ENCODE assay signal across 1 cellular context in genomic region chr10:114042895-114043531, GRCh38.
A peak's percentile ranks its signal among the peaks of the same experiment; 100 is the strongest.
TF ChIP-seq lines count a peak whose summit lies in the region.

No MANE protein-coding gene starts in this region.

TF ChIP-seq in GM12878, 131 proteins besides CTCF, POLR2A, EP300 and RAD21 (continued from another document):
- TF ChIP-seq PRDM15 (CRISPR knock-in tag; IDR thresholded peaks at IDR 0.05) (no peak), ZNF622 (IDR thresholded peaks at IDR 0.05) (no peak), RUNX3 (IDR thresholded peaks at IDR 0.05; ENCODE audit: low read length) (peak; percentile 61), CREM (IDR thresholded peaks at IDR 0.05; ENCODE audit: low read depth) (0 out of 2 replicates have a peak, but pooled peaks have one; percentile 21), EZH2 (IDR thresholded peaks at IDR 0.05; ENCODE audit: borderline replicate concordance, control insufficient read depth, low read depth, low read length) (no peak), ZNF24 (IDR thresholded peaks at IDR 0.05) (no peak), ZBTB4 (CRISPR knock-in tag; IDR thresholded peaks at IDR 0.05) (no peak), KDM1A (IDR thresholded peaks at IDR 0.05; ENCODE audit: borderline replicate concordance) (no peak), ZNF207 (IDR thresholded peaks at IDR 0.05; ENCODE audit: borderline replicate concordance) (no peak), SMAD5 (IDR thresholded peaks at IDR 0.05; ENCODE audit: low read depth) (no peak), ZBTB33 (IDR thresholded peaks at IDR 0.05) (no peak), BCL3 (IDR thresholded peaks at IDR 0.05; ENCODE audit: borderline replicate concordance, insufficient read depth, low read depth, low read length, poor library complexity, severe bottlenecking) (no peak), ATF3 (IDR thresholded peaks at IDR 0.05; ENCODE audit: borderline replicate concordance, extremely low read depth, low read depth, low read length) (no peak), SMARCA5 (IDR thresholded peaks at IDR 0.05) (no peak), SP1 (IDR thresholded peaks at IDR 0.05; ENCODE audit: low read depth, low read length) (no peak), CBFB (IDR thresholded peaks at IDR 0.05; ENCODE audit: low read depth) (0 out of 2 replicates have a peak, but pooled peaks have one; percentile 37), FOXK2 (IDR thresholded peaks at IDR 0.05) (no peak)
TF ChIP-seq in GM12878: peak in this region for 9.
